Comparison of ENCODE assay signal across 8 cellular contexts in genomic region chr7:158704524-158705233, GRCh38. TPM values are rescaled to one million over a fixed set of nuclear protein-coding genes. Genes with fewer than 3 reads are reported as not detected.
DNase-seq lines count a peak whose midpoint lies in the region; ATAC-seq and TF ChIP-seq lines count a peak whose summit lies in the region.

Gene NCAPG2 (minus strand): TSS chr7:158704804. CDS start chr7:158701899, 2,905 bp downstream.

- H3K79me2 ChIP-seq in DOHH2 (ENCODE audit: control insufficient read depth, low read length) (peaks cover 55% of the 10 kb centered on the region), Karpas-422 (ENCODE audit: low read length) (peaks cover 49% of the 10 kb centered on the region)

- peaks cover 53% of the 10 kb centered on the region for H3K4me1 Mint-ChIP-seq in activated T-helper 1 cell treated with anti-CD3 and anti-CD28 coated beads, Interleukin-12 subunit alpha, Interleukin-12 subunit beta, Interleukin-2, Interleukin-4 antibody, amounts not matched to agents 30 ng/mL and 10 ng/mL and 1 ng/mL, durations not matched to agents 14 hours and 24 hours and 36 hours (ENCODE audit: low read depth)
- peaks cover 11 to 45% (median 15%) of the 10 kb centered on the region in 7 donors for H3K4me1 Mint-ChIP-seq in naive thymus-derived CD4-positive, alpha-beta T cell
- H3K4me1 Mint-ChIP-seq in stimulated activated naive B cell treated with anti-CD40 and anti-IgM and Interleukin-4, amounts not matched to agents 10 μg/mL and 1 μg/mL and 100 μg/mL, for 72 hours = peaks cover 11 to 30% of the 10 kb centered on the region in 2 donors

- peaks cover 19% of the 10 kb centered on the region for H3K36me3 Mint-ChIP-seq in activated T-helper 1 cell treated with anti-CD3 and anti-CD28 coated beads, Interleukin-12 subunit alpha, Interleukin-12 subunit beta, Interleukin-2, Interleukin-4 antibody, amounts not matched to agents 30 ng/mL and 10 ng/mL and 1 ng/mL, durations not matched to agents 14 hours and 24 hours and 36 hours (ENCODE audit: low read depth)
- H3K36me3 Mint-ChIP-seq in naive thymus-derived CD4-positive, alpha-beta T cell = peaks cover 0 to 31% (median 0%) of the 10 kb centered on the region in 5 donors
- peaks cover 10 to 17% of the 10 kb centered on the region in 2 donors for H3K36me3 Mint-ChIP-seq in stimulated activated naive B cell treated with anti-CD40 and anti-IgM and Interleukin-4, amounts not matched to agents 10 μg/mL and 1 μg/mL and 100 μg/mL, for 72 hours

- H3K27me3 ChIP-seq in DOHH2 (ENCODE audit: control insufficient read depth, low read length) = no peaks in the 10 kb centered on the region
- no peaks in the 10 kb centered on the region for H3K27me3 ChIP-seq in Karpas-422 (ENCODE audit: low read length)
- H3K27me3 ChIP-seq in naive thymus-derived CD4-positive, alpha-beta T cell (ENCODE audit: control insufficient read depth in 2 of 2, insufficient read depth in 2 of 2, low read length in 2 of 2) = no peaks in the 10 kb centered on the region

- H3F3A ChIP-seq in DOHH2 (ENCODE audit: control insufficient read depth, insufficient read depth) = peaks cover 11% of the 10 kb centered on the region

- peak; percentile 99 for DNase-seq in Karpas-422
- DNase-seq in RKO (ENCODE audit: low spot score) = peak; percentile 98
- DNase-seq in activated T-helper 1 cell treated with anti-CD3 and anti-CD28 coated beads, Interleukin-12 subunit alpha, Interleukin-12 subunit beta, Interleukin-2, Interleukin-4 antibody, amounts not matched to agents 30 ng/mL and 10 ng/mL and 1 ng/mL, durations not matched to agents 14 hours and 24 hours and 36 hours (ENCODE audit: low spot score) = peak; percentile 94
- DNase-seq in fibroblast of gingiva (ENCODE audit: low read depth) = peak; percentile 99
- peak; percentile 94 to 98 (median 97) for DNase-seq in naive thymus-derived CD4-positive, alpha-beta T cell
- DNase-seq in stimulated activated naive B cell treated with anti-CD40 and anti-IgM and Interleukin-4, amounts not matched to agents 10 μg/mL and 1 μg/mL and 100 μg/mL, for 72 hours = peak; percentile 96

- peak within 1 kb of the TSS; percentile 84 for H3K4me3 ChIP-seq in DOHH2 (ENCODE audit: low read length)
- H3K4me3 ChIP-seq in Karpas-422 (ENCODE audit: low read length) = peak within 1 kb of the TSS; percentile 92
- H3K4me3 ChIP-seq in naive thymus-derived CD4-positive, alpha-beta T cell (ENCODE audit: low read length) = peak within 1 kb of the TSS; percentile 88

- H3K9ac ChIP-seq in Karpas-422 (ENCODE audit: low read length) = peak within 1 kb of the TSS; percentile 94

- peaks cover under 1% of the 10 kb centered on the region for H3K27me3 Mint-ChIP-seq in activated T-helper 1 cell treated with anti-CD3 and anti-CD28 coated beads, Interleukin-12 subunit alpha, Interleukin-12 subunit beta, Interleukin-2, Interleukin-4 antibody, amounts not matched to agents 30 ng/mL and 10 ng/mL and 1 ng/mL, durations not matched to agents 14 hours and 24 hours and 36 hours (ENCODE audit: insufficient read depth)
- no peaks in the 10 kb centered on the region for H3K27me3 Mint-ChIP-seq in naive thymus-derived CD4-positive, alpha-beta T cell
- no peaks in the 10 kb centered on the region for H3K27me3 Mint-ChIP-seq in stimulated activated naive B cell treated with anti-CD40 and anti-IgM and Interleukin-4, amounts not matched to agents 10 μg/mL and 1 μg/mL and 100 μg/mL, for 72 hours

- POLR2A ChIA-PET in naive thymus-derived CD4-positive, alpha-beta T cell (lab: Charles Lee) = interaction anchor here (0.6 to 2.6 kb wide), 10 partner anchors 11 to 272 kb away, joined by 3 to 11 read pairs (median 4); partner anchors contain the start of gene ESYT2

- ATAC-seq in GM21825 (IDR thresholded peaks at IDR 0.05; ENCODE audit: unreplicated experiment) = peak; percentile 99
- ATAC-seq in naive thymus-derived CD4-positive, alpha-beta T cell = peak; percentile 99
- peak; percentile 98 to 99 for ATAC-seq in stimulated activated naive B cell treated with anti-CD40 and anti-IgM and Interleukin-4, amounts not matched to agents 10 μg/mL and 1 μg/mL and 100 μg/mL, for 72 hours (replicated peaks)

- intact Hi-C loops in activated T-helper 1 cell treated with anti-CD3 and anti-CD28 coated beads, Interleukin-12 subunit alpha, Interleukin-12 subunit beta, Interleukin-2, Interleukin-4 antibody, amounts not matched to agents 30 ng/mL and 10 ng/mL and 1 ng/mL, durations not matched to agents 14 hours and 24 hours and 36 hours (cut with micrococcal nuclease) = loop anchor here (1.0 to 2.0 kb wide), 6 partner anchors 48 to 492 kb away; partner anchors contain the start of genes DYNC2I1 and ESYT2
- intact Hi-C loops in naive thymus-derived CD4-positive, alpha-beta T cell (cut with micrococcal nuclease) = loop anchor here (1.0 to 10.0 kb wide), 9 partner anchors 8 to 1810 kb away; partner anchors contain the start of genes DYNC2I1 (in 2 of the 2), ESYT2 (in 2 of the 2) and LMBR1 (in 1 of the 2)

- CTCF ChIA-PET in naive thymus-derived CD4-positive, alpha-beta T cell (lab: Charles Lee) = interaction anchor here (0.8 to 1.2 kb wide), 2 partner anchors 8 to 272 kb away, joined by 4 to 9 read pairs; no protein-coding TSS in a partner anchor

- TF ChIP-seq CTCF in DOHH2 (IDR thresholded peaks at IDR 0.05; ENCODE audit: low read depth, low read length, poor library complexity, severe bottlenecking) = no peak

- H4K20me1 ChIP-seq in DOHH2 (ENCODE audit: control insufficient read depth, insufficient read depth, low read depth, low read length) (peaks cover 10% of the 10 kb centered on the region; the same call in 1 of the 2 replicates), Karpas-422 (ENCODE audit: insufficient read depth, low read depth, low read length) (no peaks in the 10 kb centered on the region)

- peaks cover 16% of the 10 kb centered on the region for H3K9me3 ChIP-seq in DOHH2 (ENCODE audit: control insufficient read depth, insufficient read depth, low read length)
- no peaks in the 10 kb centered on the region for H3K9me3 ChIP-seq in Karpas-422 (ENCODE audit: low read length)
- no peaks in the 10 kb centered on the region for H3K9me3 ChIP-seq in naive thymus-derived CD4-positive, alpha-beta T cell (ENCODE audit: control insufficient read depth in 2 of 3, low read length in 3 of 3)

- H3K27ac Mint-ChIP-seq in activated T-helper 1 cell treated with anti-CD3 and anti-CD28 coated beads, Interleukin-12 subunit alpha, Interleukin-12 subunit beta, Interleukin-2, Interleukin-4 antibody, amounts not matched to agents 30 ng/mL and 10 ng/mL and 1 ng/mL, durations not matched to agents 14 hours and 24 hours and 36 hours = peak within 1 kb of the TSS; percentile 87
- peak within 1 kb of the TSS; percentile 46 to 91 (median 81) for H3K27ac Mint-ChIP-seq in naive thymus-derived CD4-positive, alpha-beta T cell
- peak within 1 kb of the TSS; percentile 94 for H3K27ac Mint-ChIP-seq in stimulated activated naive B cell treated with anti-CD40 and anti-IgM and Interleukin-4, amounts not matched to agents 10 μg/mL and 1 μg/mL and 100 μg/mL, for 72 hours

- H3K9me3 Mint-ChIP-seq in activated T-helper 1 cell treated with anti-CD3 and anti-CD28 coated beads, Interleukin-12 subunit alpha, Interleukin-12 subunit beta, Interleukin-2, Interleukin-4 antibody, amounts not matched to agents 30 ng/mL and 10 ng/mL and 1 ng/mL, durations not matched to agents 14 hours and 24 hours and 36 hours = peaks cover 9% of the 10 kb centered on the region
- H3K9me3 Mint-ChIP-seq in naive thymus-derived CD4-positive, alpha-beta T cell = peaks cover 0 to 5% (median 0%) of the 10 kb centered on the region in 11 donors
- peaks cover 3 to 6% of the 10 kb centered on the region in 2 donors for H3K9me3 Mint-ChIP-seq in stimulated activated naive B cell treated with anti-CD40 and anti-IgM and Interleukin-4, amounts not matched to agents 10 μg/mL and 1 μg/mL and 100 μg/mL, for 72 hours

- H3K4me1 ChIP-seq in DOHH2 (ENCODE audit: control insufficient read depth, low read length) (peaks cover 40% of the 10 kb centered on the region), Karpas-422 (ENCODE audit: low read length) (peaks cover 30% of the 10 kb centered on the region)
- H3K4me1 ChIP-seq in naive thymus-derived CD4-positive, alpha-beta T cell (ENCODE audit: control insufficient read depth in 2 of 2, insufficient read depth in 2 of 2, low read length in 2 of 2) = peaks cover 12 to 15% of the 10 kb centered on the region in 2 donors

- H3K9me2 ChIP-seq in DOHH2 (replicated peaks; ENCODE audit: control insufficient read depth, low read length) = no peaks in the 10 kb centered on the region
- no peaks in the 10 kb centered on the region for H3K9me2 ChIP-seq in Karpas-422 (replicated peaks; ENCODE audit: insufficient read depth, low read length)

- H3K36me3 ChIP-seq in DOHH2 (ENCODE audit: control insufficient read depth, low read length) = peaks cover 61% of the 10 kb centered on the region
- H3K36me3 ChIP-seq in Karpas-422 (ENCODE audit: insufficient read depth, low read length) = peaks cover 19% of the 10 kb centered on the region
- H3K36me3 ChIP-seq in naive thymus-derived CD4-positive, alpha-beta T cell (ENCODE audit: control insufficient read depth in 2 of 3, insufficient read depth in 3 of 3, low read length in 3 of 3) = no peaks in the 10 kb centered on the region

- H3K4me2 ChIP-seq in DOHH2 (ENCODE audit: low read length) (peak within 1 kb of the TSS; percentile 86), Karpas-422 (ENCODE audit: low read depth, low read length, poor library complexity, severe bottlenecking) (peak within 1 kb of the TSS; percentile 94)

- H3K4me3 Mint-ChIP-seq in activated T-helper 1 cell treated with anti-CD3 and anti-CD28 coated beads, Interleukin-12 subunit alpha, Interleukin-12 subunit beta, Interleukin-2, Interleukin-4 antibody, amounts not matched to agents 30 ng/mL and 10 ng/mL and 1 ng/mL, durations not matched to agents 14 hours and 24 hours and 36 hours = peak within 1 kb of the TSS; percentile 87
- peak within 1 kb of the TSS; percentile 66 to 88 (median 85) for H3K4me3 Mint-ChIP-seq in naive thymus-derived CD4-positive, alpha-beta T cell
- peak within 1 kb of the TSS; percentile 89 to 96 for H3K4me3 Mint-ChIP-seq in stimulated activated naive B cell treated with anti-CD40 and anti-IgM and Interleukin-4, amounts not matched to agents 10 μg/mL and 1 μg/mL and 100 μg/mL, for 72 hours

- H3K27ac ChIP-seq in DOHH2 (ENCODE audit: low read depth, low read length) (peak within 1 kb of the TSS; percentile 55), Karpas-422 (ENCODE audit: low read length) (peak within 1 kb of the TSS; percentile 52; the same call in 1 of the 2 replicates)
- peak within 1 kb of the TSS; percentile 82 for H3K27ac ChIP-seq in naive thymus-derived CD4-positive, alpha-beta T cell (ENCODE audit: low read depth, low read length)

- H2AFZ ChIP-seq in Karpas-422 (ENCODE audit: low read length) = peak within 1 kb of the TSS; percentile 24; the same call in 1 of the 2 replicates

RNA-seq across cellular contexts. Expression of gene NCAPG2, which starts in this region (rescaled TPM):
- 23.4 and 26.0 TPM in 2 replicates for total RNA-seq in Karpas-422 (2014; rRNA removed; shearing (Covaris generic); ENCODE audit: low replicate concordance)
- total RNA-seq in activated T-helper 1 cell treated with anti-CD3 and anti-CD28 coated beads, Interleukin-12 subunit alpha, Interleukin-12 subunit beta, Interleukin-2, Interleukin-4 antibody, amounts not matched to agents 30 ng/mL and 10 ng/mL and 1 ng/mL, durations not matched to agents 14 hours and 24 hours and 36 hours = 76.5 and 86.9 TPM in 2 replicates
- 10 to 100 TPM in 1 of 5 experiments, 1 to 10 TPM in 4; 6.0 to 88.7 (median 8.8) TPM for total RNA-seq in naive thymus-derived CD4-positive, alpha-beta T cell
- 1 to 10 TPM; 1.3 to 2.4 TPM for polyA plus RNA-seq in naive thymus-derived CD4-positive, alpha-beta T cell

Comparison
In these comparisons a context has a peak if more than half of its experiments do, and no peak if none do; other contexts are left out.
1. Peak in every context shown above with its lines: DNase-seq, ATAC-seq, H3K4me3 ChIP-seq and H3K27ac ChIP-seq.